8 cellular contexts compared by ENCODE assay signal in the genomic region with DNA sequence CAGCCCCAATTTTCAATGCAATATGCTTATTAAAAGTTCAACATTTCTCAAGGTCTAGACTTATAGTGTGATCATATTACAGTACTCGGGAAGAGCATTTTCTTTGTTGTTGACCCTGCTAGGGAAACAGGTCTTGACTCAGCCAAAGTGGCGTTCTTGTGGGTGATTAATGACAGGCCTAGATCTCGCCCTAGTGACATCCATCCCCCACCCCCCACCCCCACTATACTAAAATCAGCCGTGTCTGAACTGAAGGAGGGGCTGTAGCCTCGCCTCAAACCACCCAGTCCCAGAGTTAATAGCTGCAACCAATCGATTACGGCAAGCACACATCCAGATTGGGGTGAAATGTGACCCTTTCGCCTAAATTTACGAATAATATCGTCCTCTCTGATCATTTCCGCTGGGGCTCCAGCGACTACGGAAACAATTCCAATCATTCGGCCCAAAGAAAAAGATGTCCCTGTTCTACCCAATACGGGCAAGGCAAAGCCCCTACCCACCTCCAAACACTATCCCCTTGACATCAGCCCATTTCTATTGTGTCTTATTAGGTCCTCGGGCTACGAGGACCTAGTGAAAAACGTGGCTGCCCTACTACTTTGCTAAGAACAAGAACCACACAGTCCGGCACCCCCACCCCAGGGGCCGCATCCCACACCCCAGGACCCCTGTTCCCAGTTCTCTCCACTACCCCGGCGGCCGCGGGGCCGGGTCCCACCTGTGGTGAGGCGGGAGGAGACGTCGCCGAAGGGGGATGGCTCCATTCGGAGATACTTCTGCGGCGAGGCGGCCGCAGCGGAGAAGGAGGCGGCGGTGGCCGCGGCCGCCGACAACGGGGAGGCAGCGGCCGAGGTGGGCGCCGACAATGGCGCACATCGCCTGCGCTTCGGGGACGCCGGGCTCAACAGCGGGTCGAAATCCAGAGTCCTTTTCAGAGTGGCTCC. TPM values are rescaled to one million over a fixed set of nuclear protein-coding genes. Genes with fewer than 3 reads are reported as not detected.
DNase-seq lines count a peak whose midpoint lies in the region; ATAC-seq and TF ChIP-seq lines count a peak whose summit lies in the region.

No MANE protein-coding gene starts in this region.

- H3K4me3 Mint-ChIP-seq in HFFc6 (peak overlapping the region; percentile 100), endothelial cell (ENCODE audit: unreplicated experiment) (peak overlapping the region; percentile 99)
- peak overlapping the region; percentile 91 for H3K4me3 Mint-ChIP-seq in activated CD4-positive, alpha-beta T cell treated with anti-CD3 and anti-CD28 coated beads, Interleukin-2, amount 10 ng/mL, durations not matched to agents 7 days and 5 days

- CTCF ChIA-PET in activated CD4-positive, alpha-beta T cell treated with anti-CD3 and anti-CD28 coated beads, Interleukin-2, amount 10 ng/mL, durations not matched to agents 7 days and 5 days (lab: Charles Lee) = interaction anchor here (0.6 to 1.0 kb wide), 5 partner anchors 21 to 1964 kb away, joined by 3 to 4 read pairs (median 3); no protein-coding TSS in a partner anchor

- H3K36me3 ChIP-seq in mucosa of descending colon (ENCODE audit: low read depth) = peaks cover 3% of the 10 kb centered on the region

- ATAC-seq in mucosa of descending colon (peak; percentile 12), GM19452 (IDR thresholded peaks at IDR 0.05; ENCODE audit: unreplicated experiment) (no peak)

- H3K36me3 Mint-ChIP-seq in HFFc6 (ENCODE audit: low read depth) (peaks cover 26% of the 10 kb centered on the region), endothelial cell (ENCODE audit: low read depth, unreplicated experiment) (peaks cover 14% of the 10 kb centered on the region)
- peaks cover 27% of the 10 kb centered on the region for H3K36me3 Mint-ChIP-seq in activated CD4-positive, alpha-beta T cell treated with anti-CD3 and anti-CD28 coated beads, Interleukin-2, amount 10 ng/mL, durations not matched to agents 7 days and 5 days (ENCODE audit: low read depth)

- POLR2A ChIA-PET in activated CD4-positive, alpha-beta T cell treated with anti-CD3 and anti-CD28 coated beads, Interleukin-2, amount 10 ng/mL, durations not matched to agents 7 days and 5 days (lab: Charles Lee) = interaction anchor here (0.6 to 1.4 kb wide), 4 partner anchors 33 to 111 kb away, joined by 4 to 9 read pairs (median 7); a partner anchor contains a TSS

- no peaks in the 10 kb centered on the region for H3K9me3 ChIP-seq in mucosa of descending colon

- peak overlapping the region; percentile 99 for H3K27ac Mint-ChIP-seq in HFFc6
- peak overlapping the region; percentile 92 for H3K27ac Mint-ChIP-seq in activated CD4-positive, alpha-beta T cell treated with anti-CD3 and anti-CD28 coated beads, Interleukin-2, amount 10 ng/mL, durations not matched to agents 7 days and 5 days
- H3K27ac Mint-ChIP-seq in endothelial cell (ENCODE audit: unreplicated experiment) = peak overlapping the region; percentile 99

- DNase-seq in ELF-1 (ENCODE audit: low read depth, low spot score) (peak; percentile 74), HFFc6 (peak; percentile 75), NCI-H2171 treated with DMSO at 0.1 percent for 48 hours (lab: John Stamatoyannopoulos, UW) (peak; percentile 75), endothelial cell (ENCODE audit: low spot score) (peak; percentile 35), mucosa of descending colon (peak in 2 of 3 donors; percentile 41 to 75), substantia nigra (lab: John Stamatoyannopoulos, UW) (peak in 18 of 49 donors; percentile 15 to 73 (median 40))
- DNase-seq in activated CD4-positive, alpha-beta T cell treated with anti-CD3 and anti-CD28 coated beads, Interleukin-2, amount 10 ng/mL, durations not matched to agents 7 days and 5 days = peak; percentile 22

- intact Hi-C loops in mucosa of descending colon (cut with DNase I, micrococcal nuclease) = loop anchor here in 1 of 2 donors (2.0 kb wide), 1 partner anchor 28 kb away; no protein-coding TSS in a partner anchor

- H3K27ac ChIP-seq in substantia nigra (ENCODE audit: low read depth, low read length, poor library complexity, severe bottlenecking) = peak overlapping the region; percentile 94

- H3K27me3 Mint-ChIP-seq in HFFc6 (ENCODE audit: insufficient read depth) (peaks cover 4% of the 10 kb centered on the region; the same call in 1 of the 2 replicates), endothelial cell (ENCODE audit: unreplicated experiment) (peaks cover 16% of the 10 kb centered on the region)
- no peaks in the 10 kb centered on the region for H3K27me3 Mint-ChIP-seq in activated CD4-positive, alpha-beta T cell treated with anti-CD3 and anti-CD28 coated beads, Interleukin-2, amount 10 ng/mL, durations not matched to agents 7 days and 5 days

- H3K9me3 Mint-ChIP-seq in HFFc6 (no peaks in the 10 kb centered on the region), endothelial cell (ENCODE audit: unreplicated experiment) (no peaks in the 10 kb centered on the region)
- H3K9me3 Mint-ChIP-seq in activated CD4-positive, alpha-beta T cell treated with anti-CD3 and anti-CD28 coated beads, Interleukin-2, amount 10 ng/mL, durations not matched to agents 7 days and 5 days = no peaks in the 10 kb centered on the region

- H3K4me1 ChIP-seq in mucosa of descending colon (ENCODE audit: low read depth) = peaks cover 25% of the 10 kb centered on the region

- TF ChIP-seq CTCF in HFFc6 (IDR thresholded peaks at IDR 0.05) (no peak), endothelial cell (IDR thresholded peaks at IDR 0.05; ENCODE audit: unreplicated experiment) (no peak), mucosa of descending colon (IDR thresholded peaks at IDR 0.05) (no peak)

- peak overlapping the region; percentile 99 for H3K4me3 ChIP-seq in mucosa of descending colon

- H3K4me1 Mint-ChIP-seq in HFFc6 (ENCODE audit: low read depth) (peaks cover 47% of the 10 kb centered on the region), endothelial cell (ENCODE audit: unreplicated experiment) (peaks cover 16% of the 10 kb centered on the region)
- peaks cover 47% of the 10 kb centered on the region for H3K4me1 Mint-ChIP-seq in activated CD4-positive, alpha-beta T cell treated with anti-CD3 and anti-CD28 coated beads, Interleukin-2, amount 10 ng/mL, durations not matched to agents 7 days and 5 days

RNA-seq across cellular contexts. Expression of a gene that starts 1.0 kb away (rescaled TPM):
- total RNA-seq in HFFc6 (2021; fragmentation: NEBNext Ultra II Directional; extraction: Animal tissue kit (Norgen Biotek cat#: 25700)) = 10 to 100 TPM; 47.0 to 63.1 (median 55.8) TPM
- 10 to 100 TPM; 42.1 to 42.5 TPM for total RNA-seq in activated CD4-positive, alpha-beta T cell treated with anti-CD3 and anti-CD28 coated beads, Interleukin-2, amount 10 ng/mL, durations not matched to agents 7 days and 5 days
- 59.3 TPM for total RNA-seq in endothelial cell (ENCODE audit: unreplicated experiment)
- 10 to 100 TPM; 32.3 to 41.0 (median 33.2) TPM for total RNA-seq in mucosa of descending colon
